In the genomic region with DNA sequence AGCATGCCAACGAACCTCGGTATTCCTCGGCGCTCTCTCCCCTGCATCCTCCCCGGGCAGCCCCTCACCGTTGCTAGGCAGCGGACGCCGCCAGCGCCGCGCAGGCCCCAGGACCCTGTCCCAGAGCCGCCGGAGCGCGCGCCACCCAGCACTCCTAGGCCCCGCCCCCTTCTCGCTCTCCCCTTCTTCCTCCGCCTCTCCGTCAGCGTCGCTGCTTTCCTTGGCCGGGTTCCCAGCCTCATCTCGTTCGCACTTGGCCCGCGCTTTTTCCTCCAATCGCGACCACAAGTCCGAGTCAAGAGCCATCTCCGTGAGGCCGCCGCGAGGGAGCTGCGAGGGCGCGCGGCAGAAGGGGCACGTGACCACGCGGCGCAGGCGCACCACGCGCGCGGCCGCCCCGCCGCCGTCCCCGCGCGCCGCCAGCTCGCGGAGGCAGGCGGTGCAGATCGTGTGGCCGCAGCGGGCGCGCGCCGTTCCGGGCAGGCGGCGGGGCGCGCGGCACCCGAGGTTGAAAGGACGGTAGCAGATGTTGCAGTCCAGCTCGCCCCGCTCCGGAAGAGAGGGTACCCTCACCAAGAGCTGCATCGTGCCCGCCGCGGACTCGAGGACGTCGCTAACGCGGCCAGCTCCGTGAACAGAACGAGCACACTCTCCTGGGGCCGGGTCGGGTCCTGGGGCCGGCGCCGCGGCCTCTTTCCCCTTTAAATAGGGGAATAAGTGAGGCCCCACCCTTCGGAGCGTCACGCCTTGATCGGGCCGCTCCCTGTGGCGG, we compare ENCODE assay signal across 8 cellular contexts. TPM values are rescaled to one million over a fixed set of nuclear protein-coding genes. Genes with fewer than 3 reads are reported as not detected.
DNase-seq lines count a peak whose midpoint lies in the region; ATAC-seq and TF ChIP-seq lines count a peak whose summit lies in the region.

A gene (minus strand): TSS at position 679 of the 772 bp plus-strand sequence. CDS start 94 bp downstream, at position 585.

- peak; percentile 90 for DNase-seq in G401 (ENCODE audit: low spot score)
- peak; percentile 96 for DNase-seq in NCI-H1092 treated with DMSO at 0.1 percent for 48 hours (lab: John Stamatoyannopoulos, UW)
- peak; percentile 85 for DNase-seq in glutamatergic neuron
- DNase-seq in osteocyte (ENCODE audit: extremely low spot score, unreplicated experiment): peak; percentile 97
- DNase-seq in thoracic aorta (ENCODE audit: low spot score): peak; percentile 80

- H3K27me3 ChIP-seq in thoracic aorta (replicated peaks; ENCODE audit: insufficient read depth): no peaks in the 10 kb centered on the region

- H3K27me3 Mint-ChIP-seq in activated naive CD8-positive, alpha-beta T cell: no peaks in the 10 kb centered on the region
- H3K27me3 Mint-ChIP-seq in glutamatergic neuron (ENCODE audit: unreplicated experiment) (peaks cover 12% of the 10 kb centered on the region), osteocyte (ENCODE audit: unreplicated experiment) (peaks cover 2% of the 10 kb centered on the region)

- peak within 1 kb of the TSS; percentile 77 for H3K4me3 ChIP-seq in thoracic aorta

- H3K27ac Mint-ChIP-seq in activated naive CD8-positive, alpha-beta T cell: peak within 1 kb of the TSS; percentile 87
- H3K27ac Mint-ChIP-seq in glutamatergic neuron (ENCODE audit: unreplicated experiment): peak within 1 kb of the TSS; percentile 67
- peak within 1 kb of the TSS; percentile 87 for H3K27ac Mint-ChIP-seq in osteocyte (ENCODE audit: unreplicated experiment)

- ATAC-seq in HG02571 (IDR thresholded peaks at IDR 0.05; ENCODE audit: unreplicated experiment): peak; percentile 68
- peak; percentile 85 for ATAC-seq in SK-N-SH treated with all-trans-retinoic acid at 6 μM for 48 hours
- peak; percentile 85 for ATAC-seq in thoracic aorta (ENCODE audit: insufficient number of reproducible peaks, low FRiP score, low read depth)

- peak within 1 kb of the TSS; percentile 89 for H3K4me3 Mint-ChIP-seq in activated naive CD8-positive, alpha-beta T cell
- peak within 1 kb of the TSS; percentile 92 for H3K4me3 Mint-ChIP-seq in glutamatergic neuron (ENCODE audit: unreplicated experiment)
- H3K4me3 Mint-ChIP-seq in osteocyte (ENCODE audit: unreplicated experiment): peak within 1 kb of the TSS; percentile 88

- H3K27ac ChIP-seq in thoracic aorta: peak within 1 kb of the TSS; percentile 90 to 94

- peaks cover 29% of the 10 kb centered on the region for H3K4me1 Mint-ChIP-seq in activated naive CD8-positive, alpha-beta T cell (ENCODE audit: low read depth)
- H3K4me1 Mint-ChIP-seq in glutamatergic neuron (ENCODE audit: low read depth, unreplicated experiment) (peaks cover 7% of the 10 kb centered on the region), osteocyte (ENCODE audit: unreplicated experiment) (peaks cover 19% of the 10 kb centered on the region)

- no peaks in the 10 kb centered on the region for H3K9me3 Mint-ChIP-seq in activated naive CD8-positive, alpha-beta T cell (ENCODE audit: low read depth)
- H3K9me3 Mint-ChIP-seq in glutamatergic neuron (ENCODE audit: unreplicated experiment) (peaks cover 3% of the 10 kb centered on the region), osteocyte (ENCODE audit: unreplicated experiment) (no peaks in the 10 kb centered on the region)

- peaks cover 6 to 19% of the 10 kb centered on the region in 2 donors for H3K4me1 ChIP-seq in thoracic aorta (ENCODE audit: control insufficient read depth in 1 of 2, low read depth in 2 of 2)

- H3K36me3 Mint-ChIP-seq in activated naive CD8-positive, alpha-beta T cell: no peaks in the 10 kb centered on the region
- no peaks in the 10 kb centered on the region for H3K36me3 Mint-ChIP-seq in glutamatergic neuron (ENCODE audit: unreplicated experiment)
- peaks cover 9% of the 10 kb centered on the region for H3K36me3 Mint-ChIP-seq in osteocyte (ENCODE audit: unreplicated experiment)

- no peaks in the 10 kb centered on the region for H3K9me3 ChIP-seq in thoracic aorta

- TF ChIP-seq CTCF in glutamatergic neuron (IDR thresholded peaks at IDR 0.05; ENCODE audit: partially characterized antibody, unreplicated experiment) (no peak), osteocyte (IDR thresholded peaks at IDR 0.05) (no peak), thoracic aorta (IDR thresholded peaks at IDR 0.05) (no peak)

- H3K36me3 ChIP-seq in thoracic aorta: peaks cover 9% of the 10 kb centered on the region

- in situ Hi-C loops in G401 (cut with HindIII; ENCODE audit: low sequenced_read_pairs): no loop called here

TF ChIP-seq in SK-N-SH treated with all-trans-retinoic acid at 6 μM for 48 hours, 23 proteins besides CTCF, POLR2A, EP300 and RAD21:
- TF ChIP-seq GLIS3 (CRISPR knock-in tag; IDR thresholded peaks at IDR 0.05) (no peak), OSR1 (CRISPR knock-in tag; IDR thresholded peaks at IDR 0.05) (no peak), BACH2 (CRISPR knock-in tag; IDR thresholded peaks at IDR 0.05; ENCODE audit: borderline replicate concordance) (no peak), SNAI2 (CRISPR knock-in tag; IDR thresholded peaks at IDR 0.05) (0 out of 2 replicates have a peak, but pooled peaks have one; percentile 10), TCF4 (CRISPR knock-in tag; IDR thresholded peaks at IDR 0.05; ENCODE audit: borderline replicate concordance) (no peak), CSDC2 (CRISPR knock-in tag; IDR thresholded peaks at IDR 0.05) (peak; percentile 83; the same call in 1 of the 2 replicates)

RNA-seq across cellular contexts. Expression of the gene that starts here (rescaled TPM):
- 3.5 and 16.7 TPM in 2 replicates for total RNA-seq in G401 (2014; rRNA removed; shearing (Covaris generic))
- 0.49 TPM for total RNA-seq in glutamatergic neuron (ENCODE audit: unreplicated experiment)
- total RNA-seq in osteocyte: 2.3 and 3.0 TPM in 2 replicates
- total RNA-seq in thoracic aorta: 1 to 10 TPM; 3.3 to 5.4 TPM

Comparison
In these comparisons a context has a peak if more than half of its experiments do, and no peak if none do; other contexts are left out.
1. Peak in every context shown above with its lines: DNase-seq, ATAC-seq, H3K4me3 ChIP-seq and H3K27ac ChIP-seq.
2. Peak in DNase-seq in glutamatergic neuron; RNA of the gene not detected or under 1 TPM.